In the genomic region with DNA sequence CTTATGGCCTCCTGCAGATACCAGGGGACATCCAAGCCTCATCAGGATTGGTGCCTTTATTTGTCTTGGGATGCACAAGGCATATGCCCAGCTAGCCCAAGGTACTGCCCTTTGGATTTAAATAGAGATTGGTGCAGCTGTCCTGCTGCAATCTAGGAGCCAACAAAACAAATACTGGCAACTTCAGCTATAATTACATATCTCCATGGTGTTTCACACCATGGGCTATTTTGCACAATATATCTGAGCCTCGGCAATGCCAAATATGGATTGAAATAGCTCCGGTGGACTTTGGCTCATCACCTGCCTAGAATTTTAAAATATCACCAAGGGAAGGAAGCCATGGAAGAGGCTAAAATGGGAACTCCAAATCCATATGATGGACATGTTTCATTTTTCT, we compare ENCODE assay signal across 11 cellular contexts.
"Had no signal": no experiment of that assay in that cellular context is flagged by ENCODE, and none has a peak within 500 bp of the region (broad histone marks: within the 10 kb centered on the region; RNA-seq: fewer than 3 reads in every experiment).

No MANE protein-coding gene starts in this region.

- H3K4me1 Mint-ChIP-seq: activated naive CD4-positive, alpha-beta T cell treated with anti-CD3 and anti-CD28 coated beads, Interleukin-2, amount 10 ng/mL, durations not matched to agents 7 days and 5 days; naive thymus-derived CD8-positive, alpha-beta T cell had no signal

- H3K36me3 Mint-ChIP-seq: activated naive CD4-positive, alpha-beta T cell treated with anti-CD3 and anti-CD28 coated beads, Interleukin-2, amount 10 ng/mL, durations not matched to agents 7 days and 5 days; naive thymus-derived CD8-positive, alpha-beta T cell had no signal

- H3K9me3 Mint-ChIP-seq: activated naive CD4-positive, alpha-beta T cell treated with anti-CD3 and anti-CD28 coated beads, Interleukin-2, amount 10 ng/mL, durations not matched to agents 7 days and 5 days; activated T-helper 2 cell treated with anti-CD3 and anti-CD28 coated beads, Interferon-gamma antibody, Interleukin-2, Interleukin-4, amounts not matched to agents 10 μg/mL and 5 μg/mL and 100 μg/mL, durations not matched to agents 14 hours and 24 hours and 36 hours had no signal

- DNase-seq: activated CD4-positive, alpha-beta T cell treated with anti-CD3 and anti-CD28 coated beads, Interleukin-2, amount 50 U/mL, for 48 hours; activated naive CD4-positive, alpha-beta T cell treated with anti-CD3 and anti-CD28 coated beads, Interleukin-2, amount 10 ng/mL, durations not matched to agents 7 days and 5 days; foreskin melanocyte; head of caudate nucleus; left cardiac atrium; naive thymus-derived CD8-positive, alpha-beta T cell; stimulated activated CD4-positive, alpha-beta T cell treated with anti-CD3 and anti-CD28 coated beads, Interleukin-15, amount 100 ng/mL, for 24 hours; stimulated activated CD4-positive, alpha-beta T cell treated with anti-CD3 and anti-CD28 coated beads, Interleukin-4, amount 100 ng/mL, for 24 hours; stimulated activated naive CD4-positive, alpha-beta T cell; WERI-Rb-1 had no signal

- H3K4me3 Mint-ChIP-seq: activated naive CD4-positive, alpha-beta T cell treated with anti-CD3 and anti-CD28 coated beads, Interleukin-2, amount 10 ng/mL, durations not matched to agents 7 days and 5 days; naive thymus-derived CD8-positive, alpha-beta T cell had no signal

- H3K27ac Mint-ChIP-seq: activated naive CD4-positive, alpha-beta T cell treated with anti-CD3 and anti-CD28 coated beads, Interleukin-2, amount 10 ng/mL, durations not matched to agents 7 days and 5 days; activated T-helper 2 cell treated with anti-CD3 and anti-CD28 coated beads, Interferon-gamma antibody, Interleukin-2, Interleukin-4, amounts not matched to agents 10 μg/mL and 5 μg/mL and 100 μg/mL, durations not matched to agents 14 hours and 24 hours and 36 hours; naive thymus-derived CD8-positive, alpha-beta T cell had no signal
